21 cellular contexts compared by ENCODE assay signal in the genomic region with DNA sequence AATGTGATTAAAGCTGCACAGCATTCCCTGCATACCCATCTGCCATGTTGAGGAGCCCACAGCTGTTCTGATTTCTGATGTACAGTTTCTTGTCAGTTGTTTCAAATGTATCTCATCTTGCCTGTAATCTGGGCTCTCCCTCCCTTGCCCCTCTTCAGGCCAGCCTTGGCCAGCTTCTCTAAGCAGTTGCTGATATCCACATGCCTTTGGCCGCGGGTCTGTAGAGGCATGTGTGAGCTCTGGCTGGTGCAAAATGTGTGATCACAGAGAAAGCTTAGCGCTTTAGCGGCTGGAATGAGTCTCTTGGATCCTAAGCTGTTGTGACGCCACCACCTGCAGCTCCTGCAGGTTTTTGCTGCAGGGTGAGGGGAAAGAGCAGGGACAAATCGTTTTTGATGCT.
"Had no signal": no experiment of that assay in that cellular context is flagged by ENCODE, and none has a peak within 500 bp of the region (broad histone marks: within the 10 kb centered on the region; RNA-seq: fewer than 3 reads in every experiment).

No MANE protein-coding gene starts in this region.

- H3K27ac ChIP-seq: foreskin keratinocyte, hepatocyte, prostate gland, right atrium auricular region, stomach, suprapubic skin, tibial nerve had no signal

- H2AFZ ChIP-seq: hepatocyte had no signal

- H3K4me2 ChIP-seq: hepatocyte had no signal

- H3K4me3 ChIP-seq: hepatocyte, prostate gland, right atrium auricular region, stomach, suprapubic skin, tibial nerve had no signal

- H3K9me3 ChIP-seq: prostate gland, stomach, suprapubic skin, tibial nerve had no signal

- H3K4me1 ChIP-seq: foreskin keratinocyte, prostate gland, stomach, suprapubic skin, tibial nerve had no signal

- H3K27me3 ChIP-seq: foreskin keratinocyte, hepatocyte, right atrium auricular region, stomach, suprapubic skin, tibial nerve had no signal

- H3K36me3 ChIP-seq: prostate gland, right atrium auricular region, stomach, suprapubic skin, tibial nerve had no signal

- ATAC-seq: activated T-cell treated with anti-CD3 and anti-CD28 coated beads, Interleukin-2, amount 50 U/mL, for 4 hours; foreskin keratinocyte; stimulated activated effector memory CD8-positive, alpha-beta T cell treated with anti-CD3 and anti-CD28 coated beads, Interleukin-12 subunit alpha, Interleukin-12 subunit beta, amount 100 ng/mL, for 72 hours; T-helper 17 cell had no signal

- DNase-seq: activated CD4-positive, alpha-beta T cell treated with anti-CD3 and anti-CD28 coated beads for 4 hours; activated CD4-positive, alpha-beta T cell treated with anti-CD3 and anti-CD28 coated beads, Interleukin-2, amount 50 U/mL, for 48 hours; activated CD4-positive, CD25-positive, alpha-beta regulatory T cell; activated CD8-positive, alpha-beta memory T cell treated with anti-CD3 and anti-CD28 coated beads, Interleukin-2, amount 50 U/mL, for 48 hours; activated naive CD4-positive, alpha-beta T cell treated with Interleukin-2 at 50 U/mL for 16 hours; activated naive CD8-positive, alpha-beta T cell treated with anti-CD3 and anti-CD28 coated beads for 36 hours; activated T-cell treated with anti-CD3 and anti-CD28 coated beads, Interleukin-2, amount 50 U/mL, for 4 hours; effector CD8-positive, alpha-beta T cell; foreskin keratinocyte; naive B cell; stimulated activated CD4-positive, alpha-beta T cell treated with anti-CD3 and anti-CD28 coated beads, Interleukin-12 subunit alpha, Interleukin-12 subunit beta, amount 100 ng/mL, for 4 hours; stimulated activated CD4-positive, alpha-beta T cell treated with anti-CD3 and anti-CD28 coated beads, Interleukin-1b, Interleukin-23, amount 100 ng/mL, for 48 hours; stomach; SW 1271; T-helper 17 cell had no signal

- H3K79me2 ChIP-seq: hepatocyte had no signal
